Comparison of ENCODE assay signal across 20 cellular contexts in the genomic region with DNA sequence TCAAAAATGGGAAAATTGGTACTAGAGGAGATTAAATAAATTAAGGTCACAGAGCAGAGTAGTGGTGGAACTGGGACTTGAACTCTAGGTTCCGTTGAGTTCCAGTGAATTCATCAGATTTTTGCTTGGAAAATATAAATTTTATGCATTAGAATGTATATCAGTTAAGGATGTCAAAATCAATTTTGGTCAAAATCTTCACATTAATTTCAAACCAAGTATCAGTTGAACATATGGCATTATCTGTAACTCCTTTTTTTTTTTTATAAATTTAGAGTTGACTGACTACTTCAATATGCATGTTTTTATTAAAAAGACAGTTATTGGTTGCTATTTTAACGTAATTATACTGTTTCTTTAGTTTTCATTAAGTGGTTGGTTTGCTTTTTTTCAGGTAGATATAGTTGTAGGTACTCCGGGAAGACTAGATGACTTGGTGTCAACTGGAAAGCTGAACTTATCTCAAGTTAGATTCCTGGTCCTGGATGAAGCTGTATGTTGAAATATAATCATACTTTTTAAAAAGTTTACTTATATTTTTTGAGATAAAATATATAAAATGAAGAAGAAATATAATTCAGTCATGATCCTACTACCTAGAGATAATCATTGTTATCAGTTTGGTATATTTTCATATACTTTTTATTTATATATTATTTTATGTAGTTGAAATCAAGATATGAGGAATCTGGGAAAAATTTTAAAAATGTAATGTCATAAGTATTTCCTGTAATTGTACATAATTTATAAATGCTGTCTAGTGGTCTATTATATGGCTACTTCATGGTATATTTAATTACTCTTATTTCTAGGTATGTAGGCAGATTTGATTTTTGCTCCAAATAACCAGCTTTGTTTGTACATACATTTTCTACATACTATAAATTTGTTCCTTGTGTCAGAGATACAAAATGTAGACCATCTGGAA.
"Had no signal": no experiment of that assay in that cellular context is flagged by ENCODE, and none has a peak within 500 bp of the region (broad histone marks: within the 10 kb centered on the region; RNA-seq: fewer than 3 reads in every experiment).

No MANE protein-coding gene starts in this region.

- H3K4me1 ChIP-seq: left lung, prostate gland, spleen, suprapubic skin, tibial nerve, uterus had no signal

- DNase-seq: hypothalamus; left colon; left lung; mesendoderm; naive thymus-derived CD4-positive, alpha-beta T cell; ovary; posterior cingulate gyrus; retina; right cardiac atrium; spleen; stimulated activated CD4-positive, alpha-beta T cell treated with anti-CD3 and anti-CD28 coated beads, Interleukin-4, amount 100 ng/mL, for 24 hours; stimulated activated naive CD4-positive, alpha-beta T cell; uterus had no signal

- H3K9me3 ChIP-seq: left lung, ovary, prostate gland, spleen, suprapubic skin, thoracic aorta, tibial nerve, uterus had no signal

- H3K36me3 ChIP-seq: ovary, uterus had no signal

- FAIRE-seq: keratinocyte had no signal

- H3K4me3 ChIP-seq: left lung, lung, ovary, prostate gland, skin epidermis, spleen, suprapubic skin, thoracic aorta, tibial nerve, uterus had no signal

- H3K27me3 ChIP-seq: left lung, ovary, spleen, suprapubic skin, tibial nerve, uterus had no signal

- H3K27ac ChIP-seq: left lung, ovary, prostate gland, skin epidermis, spleen, suprapubic skin, thoracic aorta, tibial nerve, uterus had no signal
